In the genomic region with DNA sequence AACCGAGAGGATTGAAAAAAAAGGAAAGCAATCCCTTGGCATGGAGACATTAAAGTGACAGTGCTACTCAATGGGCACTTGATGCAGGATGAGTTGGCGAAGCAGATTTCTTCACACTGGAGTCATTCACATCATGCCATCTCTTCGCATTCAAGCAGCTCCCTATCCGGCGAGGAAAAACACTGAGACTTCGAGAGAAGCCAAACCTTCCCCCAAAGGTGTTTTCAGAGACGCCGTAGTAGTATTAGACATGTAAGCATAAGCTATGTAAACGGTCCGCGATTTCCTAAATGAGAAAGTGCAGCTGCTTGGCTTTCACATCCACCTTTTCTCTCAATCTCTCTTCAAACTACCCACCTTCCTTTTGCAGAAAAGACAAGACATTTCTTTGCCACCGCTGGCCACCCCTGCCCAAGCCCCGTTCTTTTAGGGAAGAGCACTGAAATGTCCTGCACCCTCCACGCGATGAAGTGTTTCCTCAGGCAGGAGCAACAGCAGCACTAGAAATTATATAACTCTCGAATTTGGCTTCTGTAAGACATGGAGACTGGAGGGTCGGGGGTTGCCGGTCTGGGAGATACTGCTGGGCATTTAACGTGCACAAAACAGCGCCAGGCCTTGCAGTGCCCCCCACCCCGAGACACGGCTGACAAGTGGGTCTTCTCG, we compare ENCODE assay signal across 8 cellular contexts. TPM values are rescaled to one million over a fixed set of nuclear protein-coding genes. Genes with fewer than 3 reads are reported as not detected.
DNase-seq lines count a peak whose midpoint lies in the region; ATAC-seq lines count a peak whose summit lies in the region.

Gene DLG2 (minus strand): TSS at position 13 of the 666 bp plus-strand sequence.

- peak; percentile 67 for DNase-seq in Ammon's horn (ENCODE audit: low spot score)
- DNase-seq in NCI-H2227 treated with DMSO at 0.1 percent for 48 hours (lab: John Stamatoyannopoulos, UW) = peak; percentile 27
- peak in 43 of 58 donors; percentile 10 to 78 (median 49) for DNase-seq in anterior cingulate cortex (lab: John Stamatoyannopoulos, UW)
- DNase-seq in right cardiac atrium = no peak
- peak; percentile 77 for DNase-seq in pons (ENCODE audit: low spot score)
- DNase-seq in NCI-H2029 treated with DMSO at 0.1 percent for 48 hours (lab: John Stamatoyannopoulos, UW) = no peak

- no peaks in the 10 kb centered on the region for H3K27me3 ChIP-seq in right cardiac atrium (ENCODE audit: control insufficient read depth, insufficient read depth)

- H3K4me1 ChIP-seq in right cardiac atrium (ENCODE audit: control insufficient read depth, insufficient read depth, low read length) = peaks cover 4% of the 10 kb centered on the region

- peak within 1 kb of the TSS; percentile 95 for H3K4me3 ChIP-seq in right cardiac atrium (ENCODE audit: low read length)

- H3K9me3 ChIP-seq in right cardiac atrium (ENCODE audit: control insufficient read depth, low read length) = no peaks in the 10 kb centered on the region

- ATAC-seq in GM19035 (IDR thresholded peaks at IDR 0.05; ENCODE audit: unreplicated experiment) = peak; percentile 0
- peak; percentile 28 to 53 for ATAC-seq in right cardiac atrium
- no peak for ATAC-seq in GM18861 (IDR thresholded peaks at IDR 0.05; ENCODE audit: unreplicated experiment)

- intact Hi-C loops in right cardiac atrium (cut with DNase I) = loop anchor here in 1 of 4 donors (5.0 kb wide), 1 partner anchor 35 kb away; no protein-coding TSS in a partner anchor

- WGBS in right cardiac atrium = under 1% methylated on average over 23 of the region's 23 CpGs

- peak within 1 kb of the TSS; percentile 92 for H3K27ac ChIP-seq in right cardiac atrium (ENCODE audit: low read length)

RNA-seq across cellular contexts. Expression of gene DLG2, which starts in this region (rescaled TPM):
- total RNA-seq in right cardiac atrium = 10 to 100 TPM in 1 of 4 donors, 1 to 10 TPM in 3; 8.0 to 10.5 (median 9.6) TPM
- polyA plus RNA-seq in right cardiac atrium = 2.3 TPM

Comparison
In these comparisons a context has a peak if more than half of its experiments do, and no peak if none do; other contexts are left out.
1. DNase-seq: peak in Ammon's horn (single experiment), NCI-H2227 treated with DMSO at 0.1 percent for 48 hours (single experiment), anterior cingulate cortex (43 of 58) and pons (single experiment); none in right cardiac atrium (0 of 3) and NCI-H2029 treated with DMSO at 0.1 percent for 48 hours (single experiment).